ENCODE assay signal across 15 cellular contexts in genomic region chr10:21166557-21167287, GRCh38.
DNase-seq lines count a peak whose midpoint lies in the region; ATAC-seq, FAIRE-seq and TF ChIP-seq lines count a peak whose summit lies in the region.
"Had no signal": no experiment of that assay in that cellular context is flagged by ENCODE, and none has a peak within 500 bp of the region (broad histone marks: within the 10 kb centered on the region; RNA-seq: fewer than 3 reads in every experiment).

No MANE protein-coding gene starts in this region.

- H3K9me3 Mint-ChIP-seq in type B pancreatic cell, result no peaks in the 10 kb centered on the region

- H3K4me1 Mint-ChIP-seq in type B pancreatic cell (ENCODE audit: unreplicated experiment), result peaks cover 9% of the 10 kb centered on the region

- peaks cover 11% of the 10 kb centered on the region for H3K36me3 Mint-ChIP-seq in type B pancreatic cell

- no peak overlapping the region for H3K4me3 Mint-ChIP-seq in type B pancreatic cell
- H3K4me3 Mint-ChIP-seq: naive thymus-derived CD8-positive, alpha-beta T cell had no signal

- no peaks in the 10 kb centered on the region for H3K4me1 ChIP-seq in right lobe of liver
- H3K4me1 ChIP-seq in small intestine (ENCODE audit: control insufficient read depth in 2 of 2, insufficient read depth in 1 of 2, low read depth in 1 of 2, low read length in 1 of 2), result no peaks in the 10 kb centered on the region

- H3K36me3 ChIP-seq in bronchial epithelial cell (ENCODE audit: control insufficient read depth, insufficient read depth, low read length), result peaks cover 2% of the 10 kb centered on the region
- no peaks in the 10 kb centered on the region for H3K36me3 ChIP-seq in right lobe of liver
- no peaks in the 10 kb centered on the region for H3K36me3 ChIP-seq in small intestine (ENCODE audit: control insufficient read depth in 2 of 2, insufficient read depth in 2 of 2, low read length in 2 of 2)
- H3K36me3 ChIP-seq: cardiac muscle cell had no signal

- FAIRE-seq in bronchial epithelial cell (lab: Jason Lieb, UNC) (peak; percentile 23), small intestine (lab: Jason Lieb, UNC) (no peak)
- FAIRE-seq: endothelial cell of umbilical vein had no signal

- no peak for TF ChIP-seq POLR2A in right lobe of liver (IDR thresholded peaks at IDR 0.05)

- H3K27ac ChIP-seq in right lobe of liver (no peak overlapping the region), small intestine (ENCODE audit: low read depth in 1 of 2, low read length in 1 of 2) (no peak overlapping the region)
- H3K27ac ChIP-seq: cardiac muscle cell had no signal

- H3K9me3 ChIP-seq in right lobe of liver (no peaks in the 10 kb centered on the region), small intestine (ENCODE audit: control insufficient read depth, low read depth) (no peaks in the 10 kb centered on the region)

- peak overlapping the region; percentile 8 for H3K27ac Mint-ChIP-seq in type B pancreatic cell
- H3K27ac Mint-ChIP-seq: naive thymus-derived CD8-positive, alpha-beta T cell had no signal

- peak; percentile 85 to 97 (median 86) for ATAC-seq in right lobe of liver
- ATAC-seq: naive thymus-derived CD8-positive, alpha-beta T cell had no signal

- TF ChIP-seq CTCF in bronchial epithelial cell (IDR thresholded peaks at IDR 0.05; ENCODE audit: insufficient read depth, low read length, severe bottlenecking) (no peak), right lobe of liver (IDR thresholded peaks at IDR 0.05) (no peak), type B pancreatic cell (conservative IDR thresholded peaks at IDR 0.05) (no peak)

- DNase-seq in NCI-H2227 (lab: John Stamatoyannopoulos, UW; ENCODE audit: unreplicated experiment) (peak; percentile 12), NCI-H2227 treated with DMSO at 0.1 percent for 48 hours (lab: John Stamatoyannopoulos, UW) (no peak), bronchial epithelial cell (ENCODE audit: low read depth) (no peak), right lobe of liver (peak in 2 of 3 donors; percentile 49 to 50), type B pancreatic cell (ENCODE audit: extremely low spot score, unreplicated experiment) (no peak), NCI-H82 treated with DMSO at 0.1 percent for 48 hours (lab: John Stamatoyannopoulos, UW; ENCODE audit: unreplicated experiment) (no peak), D341Med (ENCODE audit: low spot score) (no peak), small intestine (no peak)
- DNase-seq: activated CD8-positive, alpha-beta memory T cell treated with anti-CD3 and anti-CD28 coated beads, Interleukin-2, amount 50 U/mL, for 48 hours; activated naive CD4-positive, alpha-beta T cell treated with anti-CD3 and anti-CD28 coated beads, Interleukin-2, amount 50 U/mL, for 16 hours; naive thymus-derived CD8-positive, alpha-beta T cell; stimulated activated CD4-positive, alpha-beta T cell treated with anti-CD3 and anti-CD28 coated beads, Interleukin-4, amount 100 ng/mL, for 24 hours; T-helper 2 cell had no signal

- peaks cover 3% of the 10 kb centered on the region for H3K27me3 Mint-ChIP-seq in type B pancreatic cell

- intact Hi-C loops in right lobe of liver (cut with DNase I), result no loop called here

- peak overlapping the region; percentile 8 for H3K4me3 ChIP-seq in bronchial epithelial cell (ENCODE audit: low read depth, low read length)
- H3K4me3 ChIP-seq in right lobe of liver, result peak overlapping the region in 1 of 3 donors; percentile 4
- H3K4me3 ChIP-seq in small intestine (ENCODE audit: low read depth in 1 of 2, low read length in 2 of 2), result no peak overlapping the region
- H3K4me3 ChIP-seq: cardiac muscle cell had no signal

- 62% methylated on average over 8 of the region's 16 CpGs for WGBS in right lobe of liver (ENCODE audit: insufficient coverage, low coverage, low lambda C conversion rate, missing lambda C conversion rate)
- 74 to 84% (median 74%) methylated on average over 16 of the region's 16 CpGs for WGBS in small intestine, 3 donors

- H3K27me3 ChIP-seq in bronchial epithelial cell (ENCODE audit: control insufficient read depth, insufficient read depth, low read length) (no peaks in the 10 kb centered on the region), right lobe of liver (no peaks in the 10 kb centered on the region), small intestine (ENCODE audit: control insufficient read depth in 2 of 2, insufficient read depth in 2 of 2, low read length in 2 of 2) (peaks cover 0 to 5% of the 10 kb centered on the region in 2 donors)
- H3K27me3 ChIP-seq: cardiac muscle cell had no signal

Comparison
In these comparisons a context has a peak if more than half of its experiments do, and no peak if none do; other contexts are left out.
1. DNase-seq: peak in NCI-H2227 (single experiment) and right lobe of liver (2 of 3); none in NCI-H2227 treated with DMSO at 0.1 percent for 48 hours (single experiment), bronchial epithelial cell (single experiment), type B pancreatic cell (single experiment), NCI-H82 treated with DMSO at 0.1 percent for 48 hours (single experiment), D341Med (single experiment) and small intestine (single experiment).